Comparison of ENCODE assay signal across 34 cellular contexts in the genomic region with DNA sequence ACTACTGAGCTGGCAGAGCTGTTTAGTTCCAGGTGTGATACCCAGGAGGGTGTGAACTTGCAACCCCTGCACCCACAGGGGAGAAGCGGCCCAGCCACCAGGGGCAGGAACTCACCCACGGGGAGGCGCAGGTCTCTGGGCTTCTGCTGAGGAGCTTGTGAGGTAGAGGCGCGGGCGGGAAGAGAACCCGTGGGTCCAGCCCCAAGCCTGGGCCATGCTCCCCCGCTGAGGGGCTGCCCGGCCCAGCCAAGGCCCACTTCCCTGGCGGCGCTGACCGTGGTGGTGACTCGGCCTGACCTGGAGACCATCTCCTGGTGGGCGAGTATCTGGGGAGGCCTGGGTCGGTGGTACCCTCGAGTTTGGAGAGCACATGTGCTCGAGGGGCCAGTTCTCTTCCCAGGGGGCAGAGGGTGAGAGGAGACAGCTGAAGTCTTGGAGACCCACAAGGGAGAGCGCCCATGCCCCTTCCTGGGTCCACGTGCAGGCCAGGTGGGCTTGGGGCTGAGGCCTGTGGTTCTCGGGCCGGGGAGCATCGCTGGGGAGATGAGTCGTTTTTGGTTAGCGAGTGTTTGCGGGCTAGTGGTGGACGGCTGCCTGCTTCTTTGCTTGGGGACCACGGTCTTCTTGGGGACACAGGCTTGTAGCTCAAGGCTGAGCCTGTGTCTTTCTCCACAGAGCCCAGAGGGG. TPM values are rescaled to one million over a fixed set of nuclear protein-coding genes. Genes with fewer than 3 reads are reported as not detected.
"Had no signal": no experiment of that assay in that cellular context is flagged by ENCODE, and none has a peak within 500 bp of the region (broad histone marks: within the 10 kb centered on the region; RNA-seq: fewer than 3 reads in every experiment).

No MANE protein-coding gene starts in this region.

- H3K4me3 Mint-ChIP-seq: dendritic cell treated with granulocyte-macrophage colony-stimulating factor and Interleukin-4, amounts not matched to agents 40 ng/mL and 50 ng/mL, for 4 days; endodermal cell; memory B cell; natural killer cell; type B pancreatic cell had no signal

- H3K36me3 ChIP-seq: colonic mucosa, neutrophil, pancreas, thyroid gland had no signal

- DNase-seq: colonic mucosa; effector CD8-positive, alpha-beta T cell; foreskin keratinocyte; hippocampal formation; left colon; left ventricle myocardium inferior; natural killer cell; retina; stimulated activated CD4-positive, alpha-beta T cell treated with anti-CD3 and anti-CD28 coated beads, Interleukin-12 subunit alpha, Interleukin-12 subunit beta, amount 100 ng/mL, for 4 hours; stimulated activated CD4-positive, alpha-beta T cell treated with anti-CD3 and anti-CD28 coated beads, Interleukin-1b, Interleukin-23, amount 100 ng/mL, for 48 hours; stimulated activated CD4-positive, alpha-beta T cell treated with anti-CD3 and anti-CD28 coated beads, Interleukin-4, amount 100 ng/mL, for 1 hour; stimulated activated naive CD4-positive, alpha-beta T cell treated with Interleukin-2 at 50 U/mL for 16 hours; stomach; thyroid gland had no signal

- H3K9me3 Mint-ChIP-seq: dendritic cell treated with granulocyte-macrophage colony-stimulating factor and Interleukin-4, amounts not matched to agents 40 ng/mL and 50 ng/mL, for 4 days; endodermal cell; memory B cell; natural killer cell; type B pancreatic cell had no signal

- H3K4me1 ChIP-seq: foreskin keratinocyte had no signal

- ATAC-seq: esophagus mucosa, foreskin keratinocyte, gastroesophageal sphincter, heart left ventricle, left colon, natural killer cell, pancreas, sciatic nerve had no signal

- H3K36me3 Mint-ChIP-seq: natural killer cell, type B pancreatic cell had no signal

- H3K27ac ChIP-seq: colonic mucosa, epithelial cell of prostate, foreskin keratinocyte, gastroesophageal sphincter, heart left ventricle, left ventricle myocardium inferior, neutrophil, pancreas, thyroid gland had no signal

- H3K27me3 ChIP-seq: colonic mucosa, foreskin keratinocyte, gastroesophageal sphincter, heart left ventricle, pancreas, stomach, thyroid gland had no signal

- H3K4me1 Mint-ChIP-seq: endodermal cell had no signal

- H3K27ac Mint-ChIP-seq: dendritic cell treated with granulocyte-macrophage colony-stimulating factor and Interleukin-4, amounts not matched to agents 40 ng/mL and 50 ng/mL, for 4 days; endodermal cell; memory B cell; natural killer cell; type B pancreatic cell had no signal

- H3K9me3 ChIP-seq: colonic mucosa, gastroesophageal sphincter, heart left ventricle, left ventricle myocardium inferior, neutrophil, pancreas, stomach, thyroid gland had no signal

- H3K4me3 ChIP-seq: colonic mucosa, gastroesophageal sphincter, heart left ventricle, left ventricle myocardium inferior, lung, pancreas, smooth muscle cell, stomach, thyroid gland had no signal

- H3K27me3 Mint-ChIP-seq: memory B cell, type B pancreatic cell had no signal

RNA-seq across cellular contexts. Expression of a gene that starts 28.4 kb away (rescaled TPM):
- total RNA-seq: endodermal cell, fibroblast of lung, kidney epithelial cell, mononuclear cell, omental fat pad, posterior vena cava, pulmonary artery endothelial cell, sciatic nerve, smooth muscle cell, temporal lobe, thyroid gland had no signal
